In the genomic region with DNA sequence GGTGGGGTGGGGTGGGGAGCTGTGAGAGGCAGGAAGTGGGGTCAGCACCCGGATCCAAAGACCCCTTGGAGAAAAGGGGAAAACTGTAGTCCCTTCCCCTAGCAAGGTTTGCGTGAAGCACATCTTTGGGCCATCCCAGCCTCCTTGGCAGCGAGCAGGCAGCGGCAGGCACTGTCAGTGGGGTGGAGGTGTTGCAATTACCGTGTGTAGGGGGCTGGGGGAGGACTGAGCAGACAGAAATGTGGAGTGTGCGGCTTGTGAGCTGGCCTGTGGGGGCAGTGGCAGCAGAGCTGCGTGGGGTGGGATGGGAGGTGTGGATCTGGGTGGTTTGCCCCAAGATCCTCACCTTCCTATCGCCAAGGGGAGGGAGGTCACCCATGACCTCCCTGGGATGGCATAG, we compare ENCODE assay signal across 11 cellular contexts. TPM values are rescaled to one million over a fixed set of nuclear protein-coding genes. Genes with fewer than 3 reads are reported as not detected.
DNase-seq lines count a peak whose midpoint lies in the region; ATAC-seq, FAIRE-seq and TF ChIP-seq lines count a peak whose summit lies in the region.
"Had no signal": no experiment of that assay in that cellular context is flagged by ENCODE, and none has a peak within 500 bp of the region (broad histone marks: within the 10 kb centered on the region; RNA-seq: fewer than 3 reads in every experiment).

No MANE protein-coding gene starts in this region.

- peak overlapping the region; percentile 72; the same call in 1 of the 2 replicates for H3K27ac ChIP-seq in ACC112 (ENCODE audit: low read depth, low read length)
- H3K27ac ChIP-seq in foreskin keratinocyte = no peak overlapping the region

- TF ChIP-seq CTCF in NB4 (IDR thresholded peaks at IDR 0.05; ENCODE audit: low read depth, low read length) (no peak), neural crest cell (conservative IDR thresholded peaks at IDR 0.05) (no peak), foreskin keratinocyte (conservative IDR thresholded peaks at IDR 0.05) (no peak), D721Med (IDR thresholded peaks at IDR 0.05; ENCODE audit: insufficient read depth, missing control alignments) (no peak)

- H3K4me3 ChIP-seq in ACC112 (ENCODE audit: low read depth, low read length) (no peak overlapping the region), NB4 (ENCODE audit: low read depth, low read length) (no peak overlapping the region)

- intact Hi-C loops in dendritic cell treated with granulocyte-macrophage colony-stimulating factor and Interleukin-4, amounts not matched to agents 40 ng/mL and 50 ng/mL, for 4 days (cut with micrococcal nuclease) = loop anchor here (1.0 to 5.0 kb wide), 2 partner anchors 8 to 36 kb away; no protein-coding TSS in a partner anchor

- DNase-seq in NB4 (ENCODE audit: low read depth) (peak; percentile 89), neural crest cell (ENCODE audit: low read depth, low spot score) (no peak), foreskin keratinocyte (no peak), D341Med (ENCODE audit: low spot score) (no peak), A172 (ENCODE audit: low spot score) (no peak), D721Med (ENCODE audit: insufficient read length, low spot score) (no peak)
- DNase-seq: NCI-H82 had no signal

- H3K27me3 Mint-ChIP-seq in dendritic cell treated with granulocyte-macrophage colony-stimulating factor and Interleukin-4, amounts not matched to agents 40 ng/mL and 50 ng/mL, for 4 days = no peaks in the 10 kb centered on the region
- H3K27me3 Mint-ChIP-seq in neural crest cell (ENCODE audit: low read depth) = no peaks in the 10 kb centered on the region
- H3K27me3 Mint-ChIP-seq: activated naive CD4-positive, alpha-beta T cell treated with anti-CD3 and anti-CD28 coated beads, Interleukin-2, amount 50 U/mL, for 24 hours had no signal

- H3K9me3 Mint-ChIP-seq in dendritic cell treated with granulocyte-macrophage colony-stimulating factor and Interleukin-4, amounts not matched to agents 40 ng/mL and 50 ng/mL, for 4 days = no peaks in the 10 kb centered on the region
- H3K9me3 Mint-ChIP-seq in neural crest cell = no peaks in the 10 kb centered on the region
- H3K9me3 Mint-ChIP-seq: activated naive CD4-positive, alpha-beta T cell treated with anti-CD3 and anti-CD28 coated beads, Interleukin-2, amount 50 U/mL, for 24 hours had no signal

- H2AFZ ChIP-seq in ACC112 (ENCODE audit: low read length, unreplicated experiment) = no peak overlapping the region

- peaks cover 83% of the 10 kb centered on the region for H3K4me1 Mint-ChIP-seq in dendritic cell treated with granulocyte-macrophage colony-stimulating factor and Interleukin-4, amounts not matched to agents 40 ng/mL and 50 ng/mL, for 4 days (ENCODE audit: low read depth)
- peaks cover 55% of the 10 kb centered on the region for H3K4me1 Mint-ChIP-seq in neural crest cell

- TF ChIP-seq POLR2A in NB4 (IDR thresholded peaks at IDR 0.05; ENCODE audit: extremely low read depth, insufficient read length) = no peak

- H3K27me3 ChIP-seq in ACC112 (ENCODE audit: insufficient read depth, low read length) = no peaks in the 10 kb centered on the region
- H3K27me3 ChIP-seq in foreskin keratinocyte = peaks cover 21% of the 10 kb centered on the region
- H3K27me3 ChIP-seq: left lung had no signal

- H3K4me1 ChIP-seq in ACC112 (ENCODE audit: control insufficient read depth, insufficient read depth, low read length, unreplicated experiment) = peaks cover 61% of the 10 kb centered on the region
- H3K4me1 ChIP-seq in foreskin keratinocyte = no peaks in the 10 kb centered on the region

- H3K36me3 Mint-ChIP-seq in dendritic cell treated with granulocyte-macrophage colony-stimulating factor and Interleukin-4, amounts not matched to agents 40 ng/mL and 50 ng/mL, for 4 days (ENCODE audit: low read depth) = peaks cover 52% of the 10 kb centered on the region
- no peaks in the 10 kb centered on the region for H3K36me3 Mint-ChIP-seq in neural crest cell (ENCODE audit: low read depth)
- H3K36me3 Mint-ChIP-seq: activated naive CD4-positive, alpha-beta T cell treated with anti-CD3 and anti-CD28 coated beads, Interleukin-2, amount 50 U/mL, for 24 hours had no signal

- no peak for FAIRE-seq in D721Med (lab: Jason Lieb, UNC)

- H3K79me2 ChIP-seq in ACC112 (ENCODE audit: control insufficient read depth, insufficient read depth, low read length, unreplicated experiment) = no peaks in the 10 kb centered on the region

- H3K27ac Mint-ChIP-seq in dendritic cell treated with granulocyte-macrophage colony-stimulating factor and Interleukin-4, amounts not matched to agents 40 ng/mL and 50 ng/mL, for 4 days = peak overlapping the region; percentile 94
- peak overlapping the region; percentile 98 for H3K27ac Mint-ChIP-seq in neural crest cell (ENCODE audit: unreplicated experiment)

- no peak for ATAC-seq in foreskin keratinocyte

- H3K36me3 ChIP-seq in ACC112 (ENCODE audit: insufficient read depth, low read length) = no peaks in the 10 kb centered on the region
- H3K36me3 ChIP-seq: left lung had no signal

- H3K4me3 Mint-ChIP-seq in dendritic cell treated with granulocyte-macrophage colony-stimulating factor and Interleukin-4, amounts not matched to agents 40 ng/mL and 50 ng/mL, for 4 days = peak overlapping the region; percentile 30
- H3K4me3 Mint-ChIP-seq in neural crest cell = no peak overlapping the region

RNA-seq across cellular contexts. Expression of a gene that starts 16.4 kb away (rescaled TPM):
- total RNA-seq in neural crest cell (19.7 and 21.0 TPM in 2 replicates), foreskin keratinocyte (0.18 and 0.24 TPM in 2 replicates)
- 0.10 and 0.11 TPM in 2 replicates for polyA plus RNA-seq in foreskin keratinocyte
- total RNA-seq in A172 (2014; rRNA removed; shearing (Covaris generic)) = 0.09 and 1.2 TPM in 2 replicates

RNA-seq across cellular contexts. Expression of a gene that starts 55.8 kb away (rescaled TPM):
- 3.5 and 3.9 TPM in 2 replicates for total RNA-seq in neural crest cell
- total RNA-seq in foreskin keratinocyte = 0.10 and 0.18 TPM in 2 replicates
- 0.11 and 0.12 TPM in 2 replicates for polyA plus RNA-seq in foreskin keratinocyte
- 0.98 and 1.4 TPM in 2 replicates for total RNA-seq in A172 (2014; rRNA removed; shearing (Covaris generic))
